8 cellular contexts compared by ENCODE assay signal in genomic region chr2:58047969-58048368, GRCh38. TPM values are rescaled to one million over a fixed set of nuclear protein-coding genes. Genes with fewer than 3 reads are reported as not detected.
DNase-seq lines count a peak whose midpoint lies in the region; ATAC-seq and TF ChIP-seq lines count a peak whose summit lies in the region.

No MANE protein-coding gene starts in this region.

- H3K9me2 ChIP-seq in OCI-LY7 (ENCODE audit: insufficient read depth, low read length): no peaks in the 10 kb centered on the region

- peaks cover 30% of the 10 kb centered on the region for H3K36me3 Mint-ChIP-seq in activated CD4-positive, alpha-beta T cell treated with anti-CD3 and anti-CD28 coated beads, Interleukin-2, amount 10 ng/mL, durations not matched to agents 7 days and 5 days (ENCODE audit: low read depth)

- H3K27ac Mint-ChIP-seq in activated CD4-positive, alpha-beta T cell treated with anti-CD3 and anti-CD28 coated beads, Interleukin-2, amount 10 ng/mL, durations not matched to agents 7 days and 5 days: peak overlapping the region; percentile 64

- no peak for DNase-seq in activated CD4-positive, alpha-beta T cell treated with anti-CD3 and anti-CD28 coated beads, Interleukin-2, amount 10 ng/mL, durations not matched to agents 7 days and 5 days
- DNase-seq in activated CD4-positive, alpha-beta T cell treated with anti-CD3 and anti-CD28 coated beads, Interleukin-2, amount 50 U/mL, for 4 hours: no peak
- DNase-seq in OCI-LY7 (ENCODE audit: low spot score) (peak; percentile 2), epithelial cell of proximal tubule (ENCODE audit: low read depth) (no peak), spleen (no peak), GM20000 (ENCODE audit: low spot score) (no peak), caudate nucleus (lab: John Stamatoyannopoulos, UW) (no peak)

- H3K9me3 ChIP-seq in OCI-LY7 (ENCODE audit: low read length): no peaks in the 10 kb centered on the region
- no peaks in the 10 kb centered on the region for H3K9me3 ChIP-seq in spleen

- peak overlapping the region; percentile 97 for H2AFZ ChIP-seq in OCI-LY7 (ENCODE audit: low read length)

- no peaks in the 10 kb centered on the region for H3K9me3 Mint-ChIP-seq in activated CD4-positive, alpha-beta T cell treated with anti-CD3 and anti-CD28 coated beads, Interleukin-2, amount 10 ng/mL, durations not matched to agents 7 days and 5 days

- no peak for ATAC-seq in esophagus mucosa

- POLR2A ChIA-PET in activated CD4-positive, alpha-beta T cell treated with anti-CD3 and anti-CD28 coated beads, Interleukin-2, amount 10 ng/mL, durations not matched to agents 7 days and 5 days (lab: Charles Lee): no interaction called here
- POLR2A ChIA-PET in OCI-LY7 (lab: Charles Lee): no interaction called here

- WGBS in spleen, 5 donors: 78 to 87% (median 85%) methylated on average over 3 of the region's 3 CpGs

- H3K4me1 Mint-ChIP-seq in activated CD4-positive, alpha-beta T cell treated with anti-CD3 and anti-CD28 coated beads, Interleukin-2, amount 10 ng/mL, durations not matched to agents 7 days and 5 days: peaks cover 46% of the 10 kb centered on the region

- H3K27ac ChIP-seq in OCI-LY7 (ENCODE audit: low read depth, low read length, poor library complexity, severe bottlenecking): peak overlapping the region; percentile 85
- H3K27ac ChIP-seq in spleen: peak overlapping the region in 5 of 8 donors; percentile 96 to 99 (median 99)
- H3K27ac ChIP-seq in caudate nucleus (ENCODE audit: low read depth, low read length): no peak overlapping the region

- H3K4me1 ChIP-seq in OCI-LY7 (ENCODE audit: insufficient read depth, low read length, poor library complexity, severe bottlenecking) (peaks cover 24% of the 10 kb centered on the region), spleen (peaks cover 18 to 65% (median 39%) of the 10 kb centered on the region in 6 donors)

- intact Hi-C loops in OCI-LY7 (cut with micrococcal nuclease; ENCODE audit: unreplicated experiment): loop anchor here (2.0 kb wide), 1 partner anchor 19 kb away; no protein-coding TSS in a partner anchor
- intact Hi-C loops in spleen (cut with DNase I; ENCODE audit: low total_unique reads): no loop called here

- H3K4me3 ChIP-seq in OCI-LY7 (ENCODE audit: low read depth, low read length, poor library complexity, severe bottlenecking) (peak overlapping the region; percentile 76), epithelial cell of proximal tubule (ENCODE audit: low read depth, low read length) (peak overlapping the region; percentile 78), spleen (peak overlapping the region in 4 of 8 donors; percentile 55 to 79 (median 64))

- TSS peak; percentile 60 for BruUV-seq in OCI-LY7 (replicated peaks; lab: Mats Ljungman, UMichigan)

- no peaks in the 10 kb centered on the region for H3K27me3 ChIP-seq in spleen (replicated peaks in 1 of 7)

- H4K20me1 ChIP-seq in OCI-LY7 (ENCODE audit: insufficient read depth, low read length): no peaks in the 10 kb centered on the region

- H3K4me2 ChIP-seq in OCI-LY7 (ENCODE audit: low read length): peak overlapping the region; percentile 93

- peak overlapping the region; percentile 86 for H3K4me3 Mint-ChIP-seq in activated CD4-positive, alpha-beta T cell treated with anti-CD3 and anti-CD28 coated beads, Interleukin-2, amount 10 ng/mL, durations not matched to agents 7 days and 5 days

- CTCF ChIA-PET in activated CD4-positive, alpha-beta T cell treated with anti-CD3 and anti-CD28 coated beads, Interleukin-2, amount 10 ng/mL, durations not matched to agents 7 days and 5 days (lab: Charles Lee): no interaction called here
- CTCF ChIA-PET in OCI-LY7 (lab: Charles Lee; ENCODE audit: unreplicated experiment): no interaction called here

- H3K36me3 ChIP-seq in OCI-LY7 (ENCODE audit: insufficient read depth, low read length) (peaks cover 19% of the 10 kb centered on the region), spleen (peaks cover 0 to 33% (median 4%) of the 10 kb centered on the region in 6 donors)

- TF ChIP-seq CTCF in OCI-LY7 (conservative IDR thresholded peaks at IDR 0.05; ENCODE audit: low read length) (no peak), epithelial cell of proximal tubule (conservative IDR thresholded peaks at IDR 0.05; ENCODE audit: low read depth, low read length) (no peak), spleen (IDR thresholded peaks at IDR 0.05 in 8 of 11, conservative IDR thresholded peaks at IDR 0.05 in 3 of 11) (no peak), GM20000 (IDR thresholded peaks at IDR 0.05; ENCODE audit: extremely low read depth, missing control alignments) (no peak)

- peaks cover 20% of the 10 kb centered on the region; the same call in 1 of the 2 replicates for H3K79me2 ChIP-seq in OCI-LY7 (ENCODE audit: insufficient read depth, low read depth, low read length)

- TF ChIP-seq POLR2A in spleen (IDR thresholded peaks at IDR 0.05): no peak

- H3K27me3 Mint-ChIP-seq in activated CD4-positive, alpha-beta T cell treated with anti-CD3 and anti-CD28 coated beads, Interleukin-2, amount 10 ng/mL, durations not matched to agents 7 days and 5 days: no peaks in the 10 kb centered on the region

RNA-seq across cellular contexts. Expression of gene VRK2, which starts 1.4 kb away (rescaled TPM):
- total RNA-seq in activated CD4-positive, alpha-beta T cell treated with anti-CD3 and anti-CD28 coated beads, Interleukin-2, amount 10 ng/mL, durations not matched to agents 7 days and 5 days: 10 to 100 TPM; 26.0 to 32.8 TPM
- 17.2 and 17.7 TPM in 2 replicates for total RNA-seq in OCI-LY7 (2014; rRNA removed; shearing (Covaris generic))
- total RNA-seq in OCI-LY7 (2022): 22.7 and 24.7 TPM in 2 replicates
- 25.3 and 29.0 TPM in 2 replicates for total RNA-seq in epithelial cell of proximal tubule
- 10 to 100 TPM; 22.1 to 25.4 (median 24.6) TPM for total RNA-seq in spleen
- 10 to 100 TPM in 1 of 3 donors, 1 to 10 TPM in 2; 7.4 to 10.3 (median 9.0) TPM for polyA plus RNA-seq in spleen
- 32.6 TPM for total RNA-seq in esophagus mucosa
